In genomic region chr4:6676722-6677558, GRCh38 we compare ENCODE assay signal across 12 cellular contexts. TPM values are rescaled to one million over a fixed set of nuclear protein-coding genes. Genes with fewer than 3 reads are reported as not detected.
DNase-seq lines count a peak whose midpoint lies in the region; ATAC-seq and TF ChIP-seq lines count a peak whose summit lies in the region.
"Had no signal": no experiment of that assay in that cellular context is flagged by ENCODE, and none has a peak within 500 bp of the region (broad histone marks: within the 10 kb centered on the region; RNA-seq: fewer than 3 reads in every experiment).

No MANE protein-coding gene starts in this region.

- H3K14ac ChIP-seq in trophoblast cell (ENCODE audit: low read length): no peak overlapping the region

- peaks cover 2% of the 10 kb centered on the region for H3K79me1 ChIP-seq in trophoblast cell (ENCODE audit: low read length)

- no peaks in the 10 kb centered on the region for H3K9me3 Mint-ChIP-seq in activated CD4-positive, alpha-beta T cell treated with anti-CD3 and anti-CD28 coated beads, Interleukin-2, amount 10 ng/mL, durations not matched to agents 24 days and 14 days

- H3K9me3 ChIP-seq in NT2/D1 (ENCODE audit: insufficient read depth, low read length) (peaks cover 16% of the 10 kb centered on the region; the same call in 1 of the 2 replicates), trophoblast cell (ENCODE audit: insufficient read depth, low read depth, low read length) (no peaks in the 10 kb centered on the region)

- H3K27me3 ChIP-seq in NT2/D1 (ENCODE audit: insufficient read depth, insufficient read length): no peaks in the 10 kb centered on the region
- H3K27me3 ChIP-seq in dorsolateral prefrontal cortex: no peaks in the 10 kb centered on the region
- H3K27me3 ChIP-seq in trophoblast cell (ENCODE audit: insufficient read depth, low read length): no peaks in the 10 kb centered on the region

- no peak overlapping the region for H3K4me2 ChIP-seq in trophoblast cell (ENCODE audit: low read length)

- H2BK12ac ChIP-seq in trophoblast cell (ENCODE audit: low read length): no peak overlapping the region

- H3K4ac ChIP-seq in trophoblast cell (ENCODE audit: low read depth, low read length): no peak overlapping the region

- no peak for ATAC-seq in left lobe of liver

- no peak for TF ChIP-seq CTCF in dorsolateral prefrontal cortex (IDR thresholded peaks at IDR 0.05 in 54 of 56, conservative IDR thresholded peaks at IDR 0.05 in 2 of 56; ENCODE audit: low read depth in 1 of 56, partially characterized antibody in 56 of 56)

- peak overlapping the region in 14 of 59 donors; percentile 4 to 48 (median 22) for H3K27ac ChIP-seq in dorsolateral prefrontal cortex
- no peak overlapping the region for H3K27ac ChIP-seq in trophoblast cell (ENCODE audit: low read depth, low read length)
- H3K27ac ChIP-seq: skin epidermis had no signal

- H3K9ac ChIP-seq in NT2/D1 (ENCODE audit: insufficient read length, low read depth) (peak overlapping the region; percentile 11), trophoblast cell (ENCODE audit: low read length) (no peak overlapping the region)

- H3K79me2 ChIP-seq in trophoblast cell (ENCODE audit: control insufficient read depth, insufficient read depth, low read length, poor library complexity): peaks cover 3% of the 10 kb centered on the region

- no peak overlapping the region for H3K23ac ChIP-seq in trophoblast cell (ENCODE audit: low read length)

- no peak overlapping the region for H2BK5ac ChIP-seq in trophoblast cell (ENCODE audit: low read depth, low read length, poor library complexity)

- intact Hi-C loops in activated CD4-positive, alpha-beta T cell treated with anti-CD3 and anti-CD28 coated beads, Interleukin-2, amount 10 ng/mL, durations not matched to agents 24 days and 14 days (cut with micrococcal nuclease): no loop called here
- intact Hi-C loops in dorsolateral prefrontal cortex (cut with DNase I): no loop called here

- H3K4me3 ChIP-seq in NT2/D1 (ENCODE audit: insufficient read length, low read depth) (no peak overlapping the region), dorsolateral prefrontal cortex (peak overlapping the region in 37 of 59 donors; percentile 1 to 90 (median 24)), trophoblast cell (ENCODE audit: low read depth, low read length) (peak overlapping the region; percentile 16)
- H3K4me3 ChIP-seq: lung, skin epidermis had no signal

- H3K36me3 ChIP-seq in NT2/D1 (ENCODE audit: insufficient read depth, insufficient read length, low read length) (peaks cover 43% of the 10 kb centered on the region), trophoblast cell (ENCODE audit: control insufficient read depth in 1 of 2, insufficient read depth in 2 of 2, low read length in 2 of 2) (peaks cover 4 to 7% of the 10 kb centered on the region in 2 experiments)

- no peak overlapping the region for H4K12ac ChIP-seq in trophoblast cell (ENCODE audit: low read depth, low read length)

- peak overlapping the region; percentile 28 for H3K18ac ChIP-seq in trophoblast cell (ENCODE audit: low read length)

- peak overlapping the region; percentile 45 for H3K27ac Mint-ChIP-seq in activated CD4-positive, alpha-beta T cell treated with anti-CD3 and anti-CD28 coated beads, Interleukin-2, amount 10 ng/mL, durations not matched to agents 24 days and 14 days

- DNase-seq in activated CD4-positive, alpha-beta T cell treated with anti-CD3 and anti-CD28 coated beads, Interleukin-2, amount 10 ng/mL, durations not matched to agents 24 days and 14 days: no peak
- DNase-seq in activated CD4-positive, alpha-beta T cell treated with anti-CD3 and anti-CD28 coated beads, Interleukin-2, amount 50 U/mL, for 48 hours: no peak
- no peak for DNase-seq in NT2/D1 (ENCODE audit: low read depth, low spot score)
- DNase-seq in dorsolateral prefrontal cortex: peak in 2 of 10 donors; percentile 27 to 64
- no peak for DNase-seq in trophoblast cell
- DNase-seq in left lobe of liver (ENCODE audit: low spot score): no peak
- no peak for DNase-seq in NCI-H526 treated with DMSO at 0.1 percent for 48 hours (lab: John Stamatoyannopoulos, UW)
- no peak for DNase-seq in DMS114 treated with DMSO at 0.1 percent for 48 hours (lab: John Stamatoyannopoulos, UW; ENCODE audit: unreplicated experiment)
- DNase-seq: activated CD4-positive, alpha-beta T cell treated with anti-CD3 and anti-CD28 coated beads for 1 hour; NCI-H2081 treated with DMSO at 0.1 percent for 48 hours had no signal

- WGBS in trophoblast cell (ENCODE audit: extremely low coverage, insufficient coverage, insufficient read length): no CpG with 5 or more reads among the region's 21 CpGs

- H2AFZ ChIP-seq in trophoblast cell (ENCODE audit: insufficient read depth, low read length, poor library complexity): peak overlapping the region; percentile 17

- H3K4me1 Mint-ChIP-seq in activated CD4-positive, alpha-beta T cell treated with anti-CD3 and anti-CD28 coated beads, Interleukin-2, amount 10 ng/mL, durations not matched to agents 24 days and 14 days: peaks cover 53% of the 10 kb centered on the region

- H2BK120ac ChIP-seq in trophoblast cell (ENCODE audit: insufficient read depth, low read length, poor library complexity): no peak overlapping the region

- H3K4me1 ChIP-seq in NT2/D1 (ENCODE audit: insufficient read depth, insufficient read length): peaks cover 4% of the 10 kb centered on the region
- peaks cover 0 to 9% of the 10 kb centered on the region in 2 experiments for H3K4me1 ChIP-seq in trophoblast cell (ENCODE audit: control insufficient read depth in 1 of 2, insufficient read depth in 2 of 2, low read length in 2 of 2)

- H3K36me3 Mint-ChIP-seq in activated CD4-positive, alpha-beta T cell treated with anti-CD3 and anti-CD28 coated beads, Interleukin-2, amount 10 ng/mL, durations not matched to agents 24 days and 14 days (ENCODE audit: low read depth): peaks cover 66% of the 10 kb centered on the region

- no peaks in the 10 kb centered on the region for H3K27me3 Mint-ChIP-seq in activated CD4-positive, alpha-beta T cell treated with anti-CD3 and anti-CD28 coated beads, Interleukin-2, amount 10 ng/mL, durations not matched to agents 24 days and 14 days

- no peak overlapping the region for H4K91ac ChIP-seq in trophoblast cell (ENCODE audit: low read depth, low read length)

- H4K8ac ChIP-seq in trophoblast cell (ENCODE audit: low read depth, low read length): no peak overlapping the region

- H2AK5ac ChIP-seq in trophoblast cell (ENCODE audit: low read length): no peak overlapping the region

- peak overlapping the region; percentile 95 for H3K4me3 Mint-ChIP-seq in activated CD4-positive, alpha-beta T cell treated with anti-CD3 and anti-CD28 coated beads, Interleukin-2, amount 10 ng/mL, durations not matched to agents 24 days and 14 days

RNA-seq across cellular contexts. Expression of gene S100P, which starts 16.7 kb away (rescaled TPM):
- total RNA-seq in activated CD4-positive, alpha-beta T cell treated with anti-CD3 and anti-CD28 coated beads, Interleukin-2, amount 10 ng/mL, durations not matched to agents 24 days and 14 days: 2.1 and 2.8 TPM in 2 replicates
- 10 to 100 TPM in 1 of 120 experiments, 1 to 10 TPM in 41, under 1 TPM in 16, not detected in 62; 0.37 to 12.9 (median 1.8) TPM for total RNA-seq in dorsolateral prefrontal cortex
- 761 and 882 TPM in 2 replicates for polyA plus RNA-seq in trophoblast cell (2013)
- total RNA-seq in left lobe of liver: 2.3 TPM

RNA-seq across cellular contexts. Expression of gene MRFAP1L1, which starts 32.7 kb away (rescaled TPM):
- total RNA-seq in activated CD4-positive, alpha-beta T cell treated with anti-CD3 and anti-CD28 coated beads, Interleukin-2, amount 10 ng/mL, durations not matched to agents 24 days and 14 days: 51.4 TPM in 2 replicates
- 100 to 1,000 TPM in 7 of 120 experiments, 10 to 100 TPM in 113; 52.0 to 117 (median 80.0) TPM for total RNA-seq in dorsolateral prefrontal cortex
- polyA plus RNA-seq in trophoblast cell (2013): 41.1 and 42.0 TPM in 2 replicates
- 26.7 TPM for total RNA-seq in left lobe of liver

RNA-seq across cellular contexts. Expression of gene MRFAP1, which starts 36.5 kb away (rescaled TPM):
- total RNA-seq in activated CD4-positive, alpha-beta T cell treated with anti-CD3 and anti-CD28 coated beads, Interleukin-2, amount 10 ng/mL, durations not matched to agents 24 days and 14 days: 122 TPM in 2 replicates
- total RNA-seq in dorsolateral prefrontal cortex: 100 to 1,000 TPM; 242 to 474 (median 356) TPM
- polyA plus RNA-seq in trophoblast cell (2013): 197 and 208 TPM in 2 replicates
- 130 TPM for total RNA-seq in left lobe of liver

RNA-seq across cellular contexts. Expression of gene BLOC1S4, which starts 39.0 kb away (rescaled TPM):
- 20.1 and 21.4 TPM in 2 replicates for total RNA-seq in activated CD4-positive, alpha-beta T cell treated with anti-CD3 and anti-CD28 coated beads, Interleukin-2, amount 10 ng/mL, durations not matched to agents 24 days and 14 days
- total RNA-seq in dorsolateral prefrontal cortex: 10 to 100 TPM in 38 of 120 experiments, 1 to 10 TPM in 82; 5.0 to 12.2 (median 9.0) TPM
- 16.8 TPM in 2 replicates for polyA plus RNA-seq in trophoblast cell (2013)
- total RNA-seq in left lobe of liver: 6.5 TPM
